In the genomic region with DNA sequence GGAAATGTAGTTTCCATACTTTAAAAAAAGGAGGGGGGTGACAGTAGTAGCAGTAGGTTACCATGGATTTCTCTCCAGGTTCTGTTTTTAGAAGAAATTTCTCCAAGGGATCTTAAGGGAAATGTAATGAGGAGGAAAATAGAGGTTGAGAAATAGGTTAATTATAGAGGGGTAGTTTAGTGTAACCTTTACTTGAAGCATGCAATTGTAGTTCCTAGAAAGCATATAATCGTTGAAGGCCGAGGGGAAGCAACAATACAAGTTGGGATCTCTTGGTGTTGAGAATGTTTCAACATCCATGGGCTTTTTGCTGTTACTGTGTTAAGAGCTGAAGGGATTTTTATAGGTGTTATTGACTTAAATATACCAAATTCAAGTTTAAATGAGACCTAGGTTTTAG, we compare ENCODE assay signal across 19 cellular contexts. TPM values are rescaled to one million over a fixed set of nuclear protein-coding genes. Genes with fewer than 3 reads are reported as not detected.
DNase-seq lines count a peak whose midpoint lies in the region; ATAC-seq, FAIRE-seq and TF ChIP-seq lines count a peak whose summit lies in the region.
"Had no signal": no experiment of that assay in that cellular context is flagged by ENCODE, and none has a peak within 500 bp of the region (broad histone marks: within the 10 kb centered on the region; RNA-seq: fewer than 3 reads in every experiment).

No MANE protein-coding gene starts in this region.

- no peak for FAIRE-seq in GM19239 (lab: Jason Lieb, UNC)
- FAIRE-seq: A204.1 had no signal

- H3K9ac ChIP-seq in endodermal cell (ENCODE audit: extremely low read depth, low read length, poor library complexity, severe bottlenecking) = no peak overlapping the region
- H3K9ac ChIP-seq: GM23248 had no signal

- H3K4me3 ChIP-seq in endodermal cell (ENCODE audit: low read length) = no peak overlapping the region
- H3K4me3 ChIP-seq: GM23248 had no signal

- no peak overlapping the region for H3K27ac ChIP-seq in endodermal cell (ENCODE audit: low read depth, low read length)
- H3K27ac ChIP-seq: GM23248 had no signal

- TF ChIP-seq CTCF in endodermal cell (conservative IDR thresholded peaks at IDR 0.05) = no peak

- no peak overlapping the region for H3K4me3 Mint-ChIP-seq in stimulated activated naive CD8-positive, alpha-beta T cell treated with anti-CD3 and anti-CD28 coated beads, Interleukin-15, Interleukin-2, amounts not matched to agents 100 ng/mL and 50 ng/mL, for 24 hours
- H3K4me3 Mint-ChIP-seq in endodermal cell = no peak overlapping the region
- H3K4me3 Mint-ChIP-seq: CD14-positive monocyte had no signal

- no peaks in the 10 kb centered on the region for H3K9me3 Mint-ChIP-seq in stimulated activated naive CD8-positive, alpha-beta T cell treated with anti-CD3 and anti-CD28 coated beads, Interleukin-15, Interleukin-2, amounts not matched to agents 100 ng/mL and 50 ng/mL, for 24 hours
- H3K9me3 Mint-ChIP-seq in endodermal cell = no peaks in the 10 kb centered on the region
- H3K9me3 Mint-ChIP-seq: CD14-positive monocyte, IgD-negative memory B cell had no signal

- WGBS in endodermal cell (ENCODE audit: insufficient coverage in 1 of 2, insufficient read length in 1 of 2), 2 experiments = 96 to 100% methylated on average over 2 of the region's 2 CpGs

- peaks cover 43% of the 10 kb centered on the region for H3K36me3 ChIP-seq in endodermal cell (ENCODE audit: control insufficient read depth, insufficient read depth, low read length)

- no peaks in the 10 kb centered on the region for H3K9me3 ChIP-seq in endodermal cell (ENCODE audit: control insufficient read depth, low read length)

- no peaks in the 10 kb centered on the region for H3K4me1 ChIP-seq in endodermal cell (ENCODE audit: control insufficient read depth, insufficient read depth, low read length)

- H3K36me3 Mint-ChIP-seq in stimulated activated naive CD8-positive, alpha-beta T cell treated with anti-CD3 and anti-CD28 coated beads, Interleukin-15, Interleukin-2, amounts not matched to agents 100 ng/mL and 50 ng/mL, for 24 hours (ENCODE audit: low read depth) = peaks cover 25% of the 10 kb centered on the region
- H3K36me3 Mint-ChIP-seq in endodermal cell (ENCODE audit: low read depth) = peaks cover 3% of the 10 kb centered on the region
- H3K36me3 Mint-ChIP-seq: IgD-negative memory B cell had no signal

- H3K27me3 Mint-ChIP-seq in stimulated activated naive CD8-positive, alpha-beta T cell treated with anti-CD3 and anti-CD28 coated beads, Interleukin-15, Interleukin-2, amounts not matched to agents 100 ng/mL and 50 ng/mL, for 24 hours = no peaks in the 10 kb centered on the region
- H3K27me3 Mint-ChIP-seq in endodermal cell (ENCODE audit: insufficient read depth) = no peaks in the 10 kb centered on the region
- H3K27me3 Mint-ChIP-seq: IgD-negative memory B cell had no signal

- ATAC-seq in stimulated activated naive CD8-positive, alpha-beta T cell treated with anti-CD3 and anti-CD28 coated beads, Interleukin-15, Interleukin-2, amounts not matched to agents 100 U/mL and 50 U/mL, for 24 hours = no peak
- no peak for ATAC-seq in HG02970 (IDR thresholded peaks at IDR 0.05; ENCODE audit: low FRiP score, unreplicated experiment)
- no peak for ATAC-seq in GM18502 (IDR thresholded peaks at IDR 0.05; ENCODE audit: poor library complexity, unreplicated experiment)
- ATAC-seq: Panc1, Right ventricle myocardium inferior had no signal

- DNase-seq in NOMO-1 treated with DMSO at 0.1 percent for 48 hours (lab: John Stamatoyannopoulos, UW; ENCODE audit: unreplicated experiment) (peak; percentile 32), NOMO-1 treated with dmso at 0.1 percent for 144 hours (lab: John Stamatoyannopoulos, UW; ENCODE audit: unreplicated experiment) (no peak), endodermal cell (no peak), GM19239 (ENCODE audit: insufficient read length, low spot score) (no peak)
- DNase-seq in stimulated activated naive CD8-positive, alpha-beta T cell treated with anti-CD3 and anti-CD28 coated beads, Interleukin-15, Interleukin-2, amounts not matched to agents 100 U/mL and 50 U/mL, for 24 hours = no peak
- DNase-seq: Calu3, GM23248, NCI-H1436, NCI-H2081, NCI-H345, NCI-H526 treated with DMSO at 0.1 percent for 48 hours had no signal

- no peaks in the 10 kb centered on the region for H3K27me3 ChIP-seq in endodermal cell (ENCODE audit: control insufficient read depth, insufficient read depth, low read length, poor library complexity, severe bottlenecking)

- H3K4me1 Mint-ChIP-seq in stimulated activated naive CD8-positive, alpha-beta T cell treated with anti-CD3 and anti-CD28 coated beads, Interleukin-15, Interleukin-2, amounts not matched to agents 100 ng/mL and 50 ng/mL, for 24 hours (ENCODE audit: low read depth) = peaks cover 58% of the 10 kb centered on the region
- peaks cover 28% of the 10 kb centered on the region for H3K4me1 Mint-ChIP-seq in endodermal cell

- peak overlapping the region; percentile 46 for H3K27ac Mint-ChIP-seq in stimulated activated naive CD8-positive, alpha-beta T cell treated with anti-CD3 and anti-CD28 coated beads, Interleukin-15, Interleukin-2, amounts not matched to agents 100 ng/mL and 50 ng/mL, for 24 hours
- H3K27ac Mint-ChIP-seq in endodermal cell = peak overlapping the region; percentile 60
- H3K27ac Mint-ChIP-seq: CD14-positive monocyte had no signal

RNA-seq across cellular contexts. Expression of a gene that starts 25.1 kb away (rescaled TPM):
- 10 to 100 TPM; 81.5 to 84.7 TPM for total RNA-seq in endodermal cell
- 48.8 TPM for polyA plus RNA-seq in endodermal cell (2013, experiment 1 of 2)
- 54.2 TPM for polyA plus RNA-seq in endodermal cell (2013, experiment 2 of 2)
